Comparison of ENCODE assay signal across 8 cellular contexts in the genomic region with DNA sequence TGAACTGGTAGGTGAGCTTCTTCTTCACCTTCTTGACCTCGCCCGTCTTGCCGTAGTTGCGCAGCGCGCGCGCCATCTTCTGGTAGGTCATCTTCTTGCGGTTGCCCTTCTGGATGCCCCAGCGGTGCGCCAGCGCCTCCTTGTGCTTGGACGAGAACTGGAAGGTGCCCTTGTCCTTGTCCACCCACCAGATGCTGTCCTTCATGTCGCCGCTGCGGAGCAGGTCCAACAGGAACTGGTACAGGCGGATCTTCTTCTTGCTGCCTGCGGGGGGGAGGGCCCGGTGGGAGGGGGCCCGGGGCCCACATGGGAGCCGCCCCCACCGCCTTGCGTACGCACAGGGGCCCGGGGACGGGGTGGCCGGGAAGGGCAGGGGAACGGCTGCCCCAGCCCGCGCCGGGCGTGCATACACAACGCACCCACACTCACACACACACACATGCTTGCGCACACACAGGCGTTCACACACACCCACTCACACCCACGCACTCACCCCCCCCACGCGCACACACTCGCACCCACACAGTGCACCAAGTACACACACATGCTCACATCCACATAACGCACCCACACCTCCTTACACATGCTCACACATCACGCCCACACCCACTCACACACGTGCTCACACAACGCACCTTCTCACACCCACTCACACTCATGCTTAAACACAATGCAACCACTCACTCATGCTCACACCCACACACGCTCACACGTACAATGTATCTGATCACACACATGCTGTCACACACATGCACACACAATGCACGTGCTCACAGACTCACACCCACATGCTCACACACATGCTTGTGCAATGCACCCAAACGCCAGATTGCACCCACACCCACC. TPM values are rescaled to one million over a fixed set of nuclear protein-coding genes. Genes with fewer than 3 reads are reported as not detected.
A peak's percentile ranks its signal among the peaks of the same experiment; 100 is the strongest.
DNase-seq lines count a peak whose midpoint lies in the region; ATAC-seq and TF ChIP-seq lines count a peak whose summit lies in the region.

No MANE protein-coding gene starts in this region.

- H3K27ac ChIP-seq in A673 (ENCODE audit: low read depth, low read length, poor library complexity, severe bottlenecking), result peak overlapping the region; percentile 18

- DNase-seq in A673 (ENCODE audit: low spot score), result peak; percentile 99
- DNase-seq in NCI-H2196 (lab: John Stamatoyannopoulos, UW; ENCODE audit: unreplicated experiment), result peak; percentile 96
- peak; percentile 79 for DNase-seq in activated CD8-positive, alpha-beta memory T cell treated with anti-CD3 and anti-CD28 coated beads, Interleukin-2, amount 50 U/mL, for 48 hours
- peak; percentile 99 for DNase-seq in glutamatergic neuron
- peak; percentile 40 to 96 (median 81) for DNase-seq in nucleus accumbens (lab: John Stamatoyannopoulos, UW)

- CTCF ChIA-PET in A673 (lab: Charles Lee), result interaction anchor here (0.5 to 1.5 kb wide), 26 partner anchors 9 to 810 kb away, joined by 3 to 9 read pairs (median 4); partner anchors contain the start of genes ACP2 and NR1H3

- ATAC-seq in GM19395 (IDR thresholded peaks at IDR 0.05; ENCODE audit: unreplicated experiment) (no peak), HG02610 (IDR thresholded peaks at IDR 0.05; ENCODE audit: unreplicated experiment) (no peak)

- peaks cover 5% of the 10 kb centered on the region for H3K4me1 ChIP-seq in A673 (ENCODE audit: insufficient read depth, low read length, poor library complexity, severe bottlenecking)

- no peaks in the 10 kb centered on the region for H3K36me3 ChIP-seq in A673 (ENCODE audit: insufficient read depth, low read length, poor library complexity, severe bottlenecking)

- intact Hi-C loops in A673 (cut with micrococcal nuclease; ENCODE audit: unreplicated experiment), result loop anchor here (1.0 to 10.0 kb wide), 5 partner anchors 97 to 971 kb away; partner anchors contain the start of gene MDK

- H3K36me3 Mint-ChIP-seq in glutamatergic neuron (ENCODE audit: unreplicated experiment), result no peaks in the 10 kb centered on the region

- H3K9me3 Mint-ChIP-seq in glutamatergic neuron (ENCODE audit: unreplicated experiment), result peaks cover 5% of the 10 kb centered on the region

- H3K4me3 Mint-ChIP-seq in glutamatergic neuron (ENCODE audit: unreplicated experiment), result peak overlapping the region; percentile 89

- no TSS peak for BruUV-seq in A673 (replicated peaks; lab: Mats Ljungman, UMichigan)

- peak overlapping the region; percentile 65 for H3K27ac Mint-ChIP-seq in glutamatergic neuron (ENCODE audit: unreplicated experiment)

- H3K4me3 ChIP-seq in A673 (ENCODE audit: low read depth, low read length, poor library complexity, severe bottlenecking) (peak overlapping the region; percentile 50), GM12875 (ENCODE audit: low read depth, low read length) (no peak overlapping the region)

- peak; percentile 100 for TF ChIP-seq CTCF in A673 (conservative IDR thresholded peaks at IDR 0.05; ENCODE audit: low read depth, low read length)
- peak; percentile 29; the same call in 1 of the 2 replicates for TF ChIP-seq CTCF in GM12875 (IDR thresholded peaks at IDR 0.05; ENCODE audit: borderline replicate concordance, insufficient read depth, low read depth, low read length)
- peak; percentile 76 for TF ChIP-seq CTCF in glutamatergic neuron (IDR thresholded peaks at IDR 0.05; ENCODE audit: partially characterized antibody, unreplicated experiment)

- POLR2A ChIA-PET in A673 (lab: Charles Lee; ENCODE audit: low non-redundant PET), result interaction anchor here (0.6 to 0.7 kb wide), 2 partner anchors 48 to 192 kb away, joined by 3 read pairs; no protein-coding TSS in a partner anchor

- no peaks in the 10 kb centered on the region for H3K9me3 ChIP-seq in A673 (ENCODE audit: low read depth, low read length, poor library complexity, severe bottlenecking)

- peaks cover 5% of the 10 kb centered on the region for H3K4me1 Mint-ChIP-seq in glutamatergic neuron (ENCODE audit: low read depth, unreplicated experiment)

- H3K27me3 Mint-ChIP-seq in glutamatergic neuron (ENCODE audit: unreplicated experiment), result no peaks in the 10 kb centered on the region

- H3K27me3 ChIP-seq in A673 (replicated peaks; ENCODE audit: insufficient read depth, low read depth, low read length, poor library complexity), result no peaks in the 10 kb centered on the region

RNA-seq across cellular contexts. Expression of gene MYBPC3, which starts 3.0 kb away (rescaled TPM):
- total RNA-seq in A673 (2021) (not detected in 2 replicates), glutamatergic neuron (ENCODE audit: unreplicated experiment) (not detected)

RNA-seq across cellular contexts. Expression of gene SPI1, which starts 22.8 kb away (rescaled TPM):
- total RNA-seq in A673 (2021) (not detected in 2 replicates), glutamatergic neuron (ENCODE audit: unreplicated experiment) (not detected)

RNA-seq across cellular contexts. Expression of gene SLC39A13, which starts 52.9 kb away (rescaled TPM):
- 53.3 and 64.2 TPM in 2 replicates for total RNA-seq in A673 (2021)
- total RNA-seq in glutamatergic neuron (ENCODE audit: unreplicated experiment), result 60.0 TPM

Comparison
In these comparisons a context has a peak if more than half of its experiments do, and no peak if none do; other contexts are left out.
1. CTCF ChIP-seq: peak in every context shown above with its lines; median percentile 100 in A673; 76 in glutamatergic neuron; 29 in GM12875.